In genomic region chr11:2096919-2097301, GRCh38 we compare ENCODE assay signal across 14 cellular contexts. TPM values are rescaled to one million over a fixed set of nuclear protein-coding genes. Genes with fewer than 3 reads are reported as not detected.
DNase-seq lines count a peak whose midpoint lies in the region; ATAC-seq, FAIRE-seq and TF ChIP-seq lines count a peak whose summit lies in the region.
"Had no signal": no experiment of that assay in that cellular context is flagged by ENCODE, and none has a peak within 500 bp of the region (broad histone marks: within the 10 kb centered on the region; RNA-seq: fewer than 3 reads in every experiment).

No MANE protein-coding gene starts in this region.

- H4K5ac ChIP-seq in H1 (ENCODE audit: insufficient read length, low read depth, low read length), result no peak overlapping the region

- no peak for ATAC-seq in stimulated activated naive B cell treated with anti-CD40 and anti-IgM and Interleukin-4, amounts not matched to agents 10 μg/mL and 1 μg/mL and 100 μg/mL, for 72 hours (replicated peaks)
- ATAC-seq: activated naive CD4-positive, alpha-beta T cell treated with anti-CD3 and anti-CD28 coated beads, Interleukin-2, amount 50 U/mL, for 72 hours had no signal

- H3K9me3 ChIP-seq in H1 (ENCODE audit: insufficient read depth in 2 of 2, low read depth in 1 of 2, low read length in 1 of 2) (no peaks in the 10 kb centered on the region; a peak in 1 of 4 replicates), subcutaneous abdominal adipose tissue (ENCODE audit: control insufficient read depth in 5 of 5, low read length in 5 of 5) (peaks cover 0 to 3% (median 0%) of the 10 kb centered on the region in 5 donors)
- H3K9me3 ChIP-seq: SK-N-SH, tibial artery had no signal

- no peaks in the 10 kb centered on the region; the same call in 1 of the 2 replicates for H3K23me2 ChIP-seq in H1 (ENCODE audit: low read depth, low read length)

- peaks cover 31% of the 10 kb centered on the region for H3K4me1 Mint-ChIP-seq in HFFc6 (ENCODE audit: low read depth)
- H3K4me1 Mint-ChIP-seq in activated naive CD4-positive, alpha-beta T cell treated with anti-CD3 and anti-CD28 coated beads, Interleukin-2, amount 10 ng/mL, durations not matched to agents 7 days and 5 days, result peaks cover 7% of the 10 kb centered on the region
- peaks cover 3 to 6% of the 10 kb centered on the region in 2 donors for H3K4me1 Mint-ChIP-seq in stimulated activated naive B cell treated with anti-CD40 and anti-IgM and Interleukin-4, amounts not matched to agents 10 μg/mL and 1 μg/mL and 100 μg/mL, for 72 hours

- no peaks in the 10 kb centered on the region for H3K79me2 ChIP-seq in H1 (ENCODE audit: control insufficient read depth in 1 of 2, insufficient read depth in 2 of 2, low read length in 2 of 2)

- H3K9me3 Mint-ChIP-seq in HFFc6, result peaks cover 6% of the 10 kb centered on the region; the same call in 1 of the 2 replicates
- no peaks in the 10 kb centered on the region for H3K9me3 Mint-ChIP-seq in activated naive CD4-positive, alpha-beta T cell treated with anti-CD3 and anti-CD28 coated beads, Interleukin-2, amount 10 ng/mL, durations not matched to agents 7 days and 5 days
- no peaks in the 10 kb centered on the region for H3K9me3 Mint-ChIP-seq in stimulated activated naive B cell treated with anti-CD40 and anti-IgM and Interleukin-4, amounts not matched to agents 10 μg/mL and 1 μg/mL and 100 μg/mL, for 72 hours
- H3K9me3 Mint-ChIP-seq: activated naive CD4-positive, alpha-beta T cell treated with anti-CD3 and anti-CD28 coated beads, Interleukin-2, amount 50 U/mL, for 72 hours had no signal

- H3K27me3 Mint-ChIP-seq in HFFc6 (ENCODE audit: insufficient read depth), result no peaks in the 10 kb centered on the region; the same call in 1 of the 2 replicates
- H3K27me3 Mint-ChIP-seq in activated naive CD4-positive, alpha-beta T cell treated with anti-CD3 and anti-CD28 coated beads, Interleukin-2, amount 10 ng/mL, durations not matched to agents 7 days and 5 days, result peaks cover 30% of the 10 kb centered on the region
- H3K27me3 Mint-ChIP-seq in stimulated activated naive B cell treated with anti-CD40 and anti-IgM and Interleukin-4, amounts not matched to agents 10 μg/mL and 1 μg/mL and 100 μg/mL, for 72 hours, result peaks cover 44 to 63% of the 10 kb centered on the region in 2 donors

- no peak for DNase-seq in HFFc6
- DNase-seq in H1 (ENCODE audit: low read depth in 1 of 2, low spot score in 2 of 2), result no peak
- peak; percentile 84 for DNase-seq in mesenteric fat pad (ENCODE audit: low spot score)
- no peak for DNase-seq in GF-D8 (lab: John Stamatoyannopoulos, UW)
- DNase-seq in SW 1271 (lab: John Stamatoyannopoulos, UW), result no peak
- no peak for DNase-seq in activated naive CD4-positive, alpha-beta T cell treated with anti-CD3 and anti-CD28 coated beads, Interleukin-2, amount 10 ng/mL, durations not matched to agents 7 days and 5 days
- DNase-seq in stimulated activated naive B cell treated with anti-CD40 and anti-IgM and Interleukin-4, amounts not matched to agents 10 μg/mL and 1 μg/mL and 100 μg/mL, for 72 hours, result no peak
- DNase-seq: activated CD4-positive, alpha-beta T cell treated with anti-CD3 and anti-CD28 coated beads, Interleukin-2, amount 50 U/mL, for 4 hours; NCI-H526; SK-N-SH had no signal

- CTCF ChIA-PET in H1 (lab: Charles Lee; ENCODE audit: partially characterized antibody), result interaction anchor here (0.8 to 8.3 kb wide), 8 partner anchors 17 to 403 kb away, joined by 3 to 80 read pairs (median 4); no protein-coding TSS in a partner anchor
- CTCF ChIA-PET in activated naive CD4-positive, alpha-beta T cell treated with anti-CD3 and anti-CD28 coated beads, Interleukin-2, amount 10 ng/mL, durations not matched to agents 7 days and 5 days (lab: Charles Lee), result no interaction called here

- H3K4me3 Mint-ChIP-seq in HFFc6, result peak overlapping the region; percentile 83
- H3K4me3 Mint-ChIP-seq in activated naive CD4-positive, alpha-beta T cell treated with anti-CD3 and anti-CD28 coated beads, Interleukin-2, amount 10 ng/mL, durations not matched to agents 7 days and 5 days, result no peak overlapping the region
- H3K4me3 Mint-ChIP-seq in stimulated activated naive B cell treated with anti-CD40 and anti-IgM and Interleukin-4, amounts not matched to agents 10 μg/mL and 1 μg/mL and 100 μg/mL, for 72 hours, result no peak overlapping the region

- H2BK15ac ChIP-seq in H1 (ENCODE audit: low read length), result no peak overlapping the region; the same call in 1 of the 2 replicates

- TF ChIP-seq POLR2A in H1 (IDR thresholded peaks at IDR 0.05; ENCODE audit: control extremely low read depth in 1 of 2, low read depth in 2 of 2, low read length in 2 of 2), result no peak

- no peak overlapping the region for H3K23ac ChIP-seq in H1 (ENCODE audit: insufficient read length)

- no peak overlapping the region for H3K56ac ChIP-seq in H1 (replicated peaks; ENCODE audit: insufficient read length, low read depth, low read length)

- H3K27ac Mint-ChIP-seq in HFFc6, result peak overlapping the region; percentile 97
- H3K27ac Mint-ChIP-seq in activated naive CD4-positive, alpha-beta T cell treated with anti-CD3 and anti-CD28 coated beads, Interleukin-2, amount 10 ng/mL, durations not matched to agents 7 days and 5 days, result no peak overlapping the region
- no peak overlapping the region for H3K27ac Mint-ChIP-seq in stimulated activated naive B cell treated with anti-CD40 and anti-IgM and Interleukin-4, amounts not matched to agents 10 μg/mL and 1 μg/mL and 100 μg/mL, for 72 hours
- H3K27ac Mint-ChIP-seq: activated naive CD4-positive, alpha-beta T cell treated with anti-CD3 and anti-CD28 coated beads, Interleukin-2, amount 50 U/mL, for 72 hours had no signal

- H3K4me2 ChIP-seq in H1 (ENCODE audit: insufficient read depth in 1 of 2, low read depth in 2 of 2, low read length in 2 of 2), result peak overlapping the region; percentile 3 to 46; a peak in 2 of 4 replicates
- H3K4me2 ChIP-seq: SK-N-SH had no signal

- peaks cover 0 to 35% (median 23%) of the 10 kb centered on the region in 4 experiments; a peak in 6 of 7 replicates for H3K4me1 ChIP-seq in H1 (replicated peaks in 1 of 4; ENCODE audit: control insufficient read depth in 3 of 4, insufficient read depth in 4 of 4, low read length in 3 of 4)
- peaks cover 10 to 77% (median 47%) of the 10 kb centered on the region in 5 donors for H3K4me1 ChIP-seq in subcutaneous abdominal adipose tissue (ENCODE audit: control insufficient read depth in 5 of 5, insufficient read depth in 5 of 5, low read length in 5 of 5)

- H3K4me3 ChIP-seq in H1 (ENCODE audit: extremely low read depth in 1 of 4, insufficient read depth in 2 of 4, low read depth in 3 of 4, low read length in 4 of 4) (peak overlapping the region in 1 of 4 experiments; percentile 11; a peak in 1 of 8 replicates), subcutaneous abdominal adipose tissue (ENCODE audit: low read depth in 1 of 5, low read length in 5 of 5) (peak overlapping the region in 1 of 5 donors; percentile 17)
- H3K4me3 ChIP-seq: tibial artery had no signal

- peaks cover 0 to 3% (median 0%) of the 10 kb centered on the region in 4 experiments; a peak in 1 of 7 replicates for H3K27me3 ChIP-seq in H1 (replicated peaks in 1 of 4; ENCODE audit: control insufficient read depth in 3 of 4, extremely low read depth in 1 of 4, insufficient read depth in 3 of 4, low read length in 3 of 4)
- H3K27me3 ChIP-seq in subcutaneous abdominal adipose tissue (ENCODE audit: control insufficient read depth in 5 of 5, insufficient read depth in 4 of 5, low read length in 5 of 5), result peaks cover 0 to 5% (median 2%) of the 10 kb centered on the region in 5 donors

- WGBS in H1 (ENCODE audit: extremely low coverage in 1 of 2, insufficient coverage in 1 of 2, insufficient read length in 1 of 2, insufficient replicate concordance in 2 of 2, low coverage in 1 of 2, low lambda C conversion rate in 2 of 2, missing lambda C conversion rate in 1 of 2), 2 experiments, result 64% methylated on average over 11 of the region's 17 CpGs; no CpG with 5 or more reads in 1 of the 2 experiments

- TF ChIP-seq EP300 in H1 (IDR thresholded peaks at IDR 0.05; ENCODE audit: borderline replicate concordance in 1 of 2, low read depth in 2 of 2, low read length in 2 of 2), result no peak

- H4K20me1 ChIP-seq in H1 (replicated peaks in 1 of 2; ENCODE audit: control insufficient read depth in 1 of 2, insufficient read depth in 2 of 2, low read length in 2 of 2), result peaks cover 0 to 1% of the 10 kb centered on the region in 2 experiments

- POLR2A ChIA-PET in H1 (lab: Charles Lee; ENCODE audit: partially characterized antibody), result interaction anchor here (0.6 to 1.5 kb wide), 2 partner anchors 24 to 40 kb away, joined by 4 to 5 read pairs; no protein-coding TSS in a partner anchor

- H4K91ac ChIP-seq in H1 (replicated peaks; ENCODE audit: insufficient read length, low read length), result peak overlapping the region; percentile 91

- no peaks in the 10 kb centered on the region for H3K79me1 ChIP-seq in H1 (ENCODE audit: low read depth, low read length)

- H3K18ac ChIP-seq in H1 (ENCODE audit: extremely low read depth, low read length), result peak overlapping the region; percentile 83

- H2BK20ac ChIP-seq in H1 (ENCODE audit: low read length), result peak overlapping the region; percentile 86; the same call in 1 of the 2 replicates

- H3K14ac ChIP-seq in H1 (ENCODE audit: insufficient read length), result no peak overlapping the region

- H2BK12ac ChIP-seq in H1 (ENCODE audit: low read depth, low read length), result peak overlapping the region; percentile 92; the same call in 1 of the 2 replicates

- H3K9ac ChIP-seq in H1 (replicated peaks in 1 of 4; ENCODE audit: extremely low read depth in 1 of 4, low read depth in 3 of 4, low read length in 3 of 4) (no peak overlapping the region; a peak in 1 of 7 replicates), subcutaneous abdominal adipose tissue (ENCODE audit: low read length in 5 of 5) (peak overlapping the region in 2 of 5 donors; percentile 49 to 56)
- H3K9ac ChIP-seq: SK-N-SH had no signal

- H3K36me3 ChIP-seq in H1 (ENCODE audit: control insufficient read depth in 2 of 4, insufficient read depth in 4 of 4, low read length in 3 of 4), result no peaks in the 10 kb centered on the region
- H3K36me3 ChIP-seq in subcutaneous abdominal adipose tissue (ENCODE audit: control insufficient read depth in 5 of 5, insufficient read depth in 5 of 5, low read length in 5 of 5), result no peaks in the 10 kb centered on the region
- H3K36me3 ChIP-seq: tibial artery had no signal

- 0 out of 2 replicates have a peak overlapping the region, but pooled peaks have one; percentile 63 for H2AFZ ChIP-seq in H1 (ENCODE audit: low read length)

- no peak for FAIRE-seq in H1 (lab: Jason Lieb, UNC)

- H3K36me3 Mint-ChIP-seq in HFFc6 (ENCODE audit: low read depth), result 0 out of 2 replicates have a peak, but pooled peaks cover 4% of the 10 kb centered on the region
- H3K36me3 Mint-ChIP-seq in activated naive CD4-positive, alpha-beta T cell treated with anti-CD3 and anti-CD28 coated beads, Interleukin-2, amount 10 ng/mL, durations not matched to agents 7 days and 5 days, result no peaks in the 10 kb centered on the region
- no peaks in the 10 kb centered on the region for H3K36me3 Mint-ChIP-seq in stimulated activated naive B cell treated with anti-CD40 and anti-IgM and Interleukin-4, amounts not matched to agents 10 μg/mL and 1 μg/mL and 100 μg/mL, for 72 hours
- H3K36me3 Mint-ChIP-seq: activated naive CD4-positive, alpha-beta T cell treated with anti-CD3 and anti-CD28 coated beads, Interleukin-2, amount 50 U/mL, for 72 hours had no signal

- H4K8ac ChIP-seq in H1 (ENCODE audit: extremely low read depth, insufficient read depth, low read length), result 0 out of 2 replicates have a peak overlapping the region, but pooled peaks have one; percentile 62

- TF ChIP-seq RAD21 in H1 (IDR thresholded peaks at IDR 0.05 in 1 of 2, conservative IDR thresholded peaks at IDR 0.05 in 1 of 2; ENCODE audit: low read depth in 2 of 2, low read length in 2 of 2), result no peak

- H2AK5ac ChIP-seq in H1 (ENCODE audit: low read depth, low read length), result 0 out of 2 replicates have a peak overlapping the region, but pooled peaks have one; percentile 86

- 0 out of 2 replicates have a peak overlapping the region, but pooled peaks have one; percentile 71 for H2BK5ac ChIP-seq in H1 (ENCODE audit: low read depth, low read length)

- H2BK120ac ChIP-seq in H1 (replicated peaks; ENCODE audit: low read depth, low read length), result no peak overlapping the region

- H3K4ac ChIP-seq in H1 (replicated peaks; ENCODE audit: insufficient read length, low read depth, low read length), result peak overlapping the region; percentile 74

- H3K27ac ChIP-seq in H1 (ENCODE audit: low read depth, low read length), result no peak overlapping the region
- H3K27ac ChIP-seq in subcutaneous abdominal adipose tissue (ENCODE audit: low read depth, low read length), result peak overlapping the region; percentile 60

- TF ChIP-seq CTCF in HFFc6 (IDR thresholded peaks at IDR 0.05), result no peak
- TF ChIP-seq CTCF in H1 (IDR thresholded peaks at IDR 0.05; ENCODE audit: control extremely low read depth in 1 of 3, insufficient read depth in 1 of 3, low read depth in 1 of 3, low read length in 3 of 3), result no peak

RNA-seq across cellular contexts. Expression of gene IGF2, which starts 42.3 kb away (rescaled TPM):
- total RNA-seq in HFFc6 (2021; fragmentation: NEBNext Ultra II Directional; extraction: Animal tissue kit (Norgen Biotek cat#: 25700)), result 1 to 10 TPM in 5 of 6 experiments, under 1 TPM in 1; 0.90 to 2.6 (median 2.0) TPM
- total RNA-seq in H1 (2021; fragmentation: NEBNext Ultra II Directional; extraction: Animal tissue kit (Norgen Biotek cat#: 25700)), result 1.3 and 1.5 TPM in 2 replicates
- 0.74 and 2.0 TPM in 2 replicates for polyA plus RNA-seq in H1 (2011; rRNA removed)
- polyA plus RNA-seq in H1 (2011; cell fraction: cytosol; rRNA removed), result 1.1 TPM
- polyA plus RNA-seq in H1 (2011; cell fraction: nucleus; rRNA removed), result 0.37 TPM
- polyA plus RNA-seq in H1 (2012, experiment 1 of 2), result 1.6 to 3.2 TPM (median 2.7 TPM) in 4 replicates
- polyA plus RNA-seq in H1 (2012, experiment 2 of 2), result 1.00 TPM
- polyA plus RNA-seq in H1 (2013, experiment 1 of 2), result 2.0 TPM
- polyA plus RNA-seq in H1 (2013, experiment 2 of 2), result 2.6 TPM
- polyA minus RNA-seq in H1 (2011; rRNA and poly(A)+ RNA removed), result 0.20 and 0.57 TPM in 2 replicates
- polyA minus RNA-seq in H1 (2011; cell fraction: cytosol; rRNA and poly(A)+ RNA removed), result 0.88 TPM
- 0.70 TPM for polyA minus RNA-seq in H1 (2011; cell fraction: nucleus; rRNA and poly(A)+ RNA removed)
- total RNA-seq in mesenteric fat pad, result 148 TPM
- polyA plus RNA-seq: neural cell had no signal

Comparison
In these comparisons a context has a peak if more than half of its experiments do, and no peak if none do; other contexts are left out.
1. RNA of gene IGF2, which starts 42.3 kb away (total RNA-seq): 148 TPM in mesenteric fat pad (single experiment); 0.90 to 2.6 TPM in HFFc6 and 1.3 to 1.5 TPM in H1; every median in the first group is over 10 times any median in the second.